In genomic region chrX:40146471-40147398, GRCh38 we compare ENCODE assay signal across 8 cellular contexts. TPM values are rescaled to one million over a fixed set of nuclear protein-coding genes. Genes with fewer than 3 reads are reported as not detected.
DNase-seq lines count a peak whose midpoint lies in the region; ATAC-seq and TF ChIP-seq lines count a peak whose summit lies in the region.

No MANE protein-coding gene starts in this region.

- intact Hi-C loops in activated CD8-positive, alpha-beta T cell treated with anti-CD3 and anti-CD28 coated beads for 36 hours (cut with micrococcal nuclease) = no loop called here

- H3K36me3 Mint-ChIP-seq in GM23338 (ENCODE audit: low read depth) (peaks cover 15% of the 10 kb centered on the region; the same call in 1 of the 3 replicates), osteocyte (ENCODE audit: unreplicated experiment) (peaks cover 6% of the 10 kb centered on the region)
- no peaks in the 10 kb centered on the region for H3K36me3 Mint-ChIP-seq in activated CD8-positive, alpha-beta T cell treated with anti-CD3 and anti-CD28 coated beads for 36 hours (ENCODE audit: low read depth)

- H3K4me3 ChIP-seq in AG04450 (ENCODE audit: low read depth, low read length) (peak overlapping the region; percentile 55), GM23338 (peak overlapping the region; percentile 58)

- no peaks in the 10 kb centered on the region; the same call in 1 of the 2 replicates for H3K9me3 ChIP-seq in AG04450 (ENCODE audit: control insufficient read depth, insufficient read depth, low read length)

- no peaks in the 10 kb centered on the region for H3K36me3 ChIP-seq in GM23338 (ENCODE audit: insufficient read depth)

- H3K27me3 Mint-ChIP-seq in GM23338 (ENCODE audit: insufficient read depth, low read depth, poor library complexity) (peaks cover 59% of the 10 kb centered on the region), osteocyte (ENCODE audit: unreplicated experiment) (no peaks in the 10 kb centered on the region)
- H3K27me3 Mint-ChIP-seq in activated CD8-positive, alpha-beta T cell treated with anti-CD3 and anti-CD28 coated beads for 36 hours = no peaks in the 10 kb centered on the region

- no peak overlapping the region for H2AFZ ChIP-seq in GM23338

- H3F3A ChIP-seq in GM23338 (replicated peaks; ENCODE audit: low read depth) = no peaks in the 10 kb centered on the region

- peaks cover 34% of the 10 kb centered on the region for H3K4me1 ChIP-seq in GM23338 (ENCODE audit: insufficient read depth)

- POLR2A ChIA-PET in AG04450 (lab: Yijun Ruan, JAX) = interaction anchor here (0.8 kb wide), 1 partner anchor 36 kb away, joined by 3 read pairs; no protein-coding TSS in a partner anchor
- POLR2A ChIA-PET in activated CD8-positive, alpha-beta T cell treated with anti-CD3 and anti-CD28 coated beads for 36 hours (lab: Charles Lee) = no interaction called here

- H3K4me3 Mint-ChIP-seq in GM23338 (peak overlapping the region; percentile 60), osteocyte (ENCODE audit: unreplicated experiment) (peak overlapping the region; percentile 64)
- H3K4me3 Mint-ChIP-seq in activated CD8-positive, alpha-beta T cell treated with anti-CD3 and anti-CD28 coated beads for 36 hours = peak overlapping the region; percentile 55

- DNase-seq in AG04450 (ENCODE audit: low read depth, low spot score) (no peak), GM23338 (ENCODE audit: low spot score) (peak; percentile 62), glomerular visceral epithelial cell (ENCODE audit: extremely low spot score) (peak; percentile 50), osteocyte (ENCODE audit: extremely low spot score, unreplicated experiment) (no peak)
- peak; percentile 44 for DNase-seq in activated CD8-positive, alpha-beta T cell treated with anti-CD3 and anti-CD28 coated beads for 36 hours

- peak overlapping the region; percentile 82 for H3K4me2 ChIP-seq in GM23338

- CTCF ChIA-PET in AG04450 (lab: Charles Lee) = no interaction called here
- CTCF ChIA-PET in activated CD8-positive, alpha-beta T cell treated with anti-CD3 and anti-CD28 coated beads for 36 hours (lab: Charles Lee) = interaction anchor here (1.3 kb wide), 1 partner anchor 136 kb away, joined by 3 read pairs; no protein-coding TSS in a partner anchor

- H3K27ac ChIP-seq in AG04450 (ENCODE audit: low read depth, low read length) (no peak overlapping the region), GM23338 (ENCODE audit: low read depth) (no peak overlapping the region)

- ATAC-seq in GM23338 = peak; percentile 20
- peak; percentile 68 for ATAC-seq in activated CD8-positive, alpha-beta T cell treated with anti-CD3 and anti-CD28 coated beads for 36 hours
- ATAC-seq in GM19023 (IDR thresholded peaks at IDR 0.05; ENCODE audit: unreplicated experiment) = no peak
- no peak for ATAC-seq in GM21619 (IDR thresholded peaks at IDR 0.05; ENCODE audit: unreplicated experiment)
- ATAC-seq in HG03097 (IDR thresholded peaks at IDR 0.05; ENCODE audit: low FRiP score, unreplicated experiment) = no peak

- peaks cover 57% of the 10 kb centered on the region for H3K4me1 Mint-ChIP-seq in GM23338
- H3K4me1 Mint-ChIP-seq in activated CD8-positive, alpha-beta T cell treated with anti-CD3 and anti-CD28 coated beads for 36 hours (ENCODE audit: low read depth) = peaks cover 16% of the 10 kb centered on the region
- peaks cover 69% of the 10 kb centered on the region for H3K4me1 Mint-ChIP-seq in osteocyte (ENCODE audit: unreplicated experiment)

- H3K27ac Mint-ChIP-seq in GM23338 (no peak overlapping the region), osteocyte (ENCODE audit: unreplicated experiment) (peak overlapping the region; percentile 34)
- no peak overlapping the region for H3K27ac Mint-ChIP-seq in activated CD8-positive, alpha-beta T cell treated with anti-CD3 and anti-CD28 coated beads for 36 hours

- no peaks in the 10 kb centered on the region for H3K9me2 ChIP-seq in GM23338 (ENCODE audit: insufficient read depth)

- TF ChIP-seq CTCF in AG04450 (IDR thresholded peaks at IDR 0.05; ENCODE audit: low read depth, low read length) (no peak), GM23338 (conservative IDR thresholded peaks at IDR 0.05; ENCODE audit: low read depth in 2 of 2) (no peak), osteocyte (IDR thresholded peaks at IDR 0.05) (no peak)
- TF ChIP-seq CTCF in activated CD8-positive, alpha-beta T cell treated with anti-CD3 and anti-CD28 coated beads for 36 hours (IDR thresholded peaks at IDR 0.05) = no peak

- H3K79me2 ChIP-seq in GM23338 (replicated peaks; ENCODE audit: insufficient read depth) = peaks cover 5% of the 10 kb centered on the region

- no peaks in the 10 kb centered on the region for H4K20me1 ChIP-seq in GM23338 (replicated peaks; ENCODE audit: insufficient read depth)

- H3K27me3 ChIP-seq in AG04450 (ENCODE audit: control insufficient read depth, insufficient read depth, low read length) (no peaks in the 10 kb centered on the region), GM23338 (ENCODE audit: insufficient read depth) (peaks cover 72% of the 10 kb centered on the region)

- no peaks in the 10 kb centered on the region for H3K9me3 Mint-ChIP-seq in GM23338
- no peaks in the 10 kb centered on the region for H3K9me3 Mint-ChIP-seq in activated CD8-positive, alpha-beta T cell treated with anti-CD3 and anti-CD28 coated beads for 36 hours
- no peaks in the 10 kb centered on the region for H3K9me3 Mint-ChIP-seq in osteocyte (ENCODE audit: unreplicated experiment)

TF ChIP-seq in GM23338, 12 proteins besides CTCF, POLR2A, EP300 and RAD21:
- TF ChIP-seq EZH2phosphoT487 (IDR thresholded peaks at IDR 0.05; ENCODE audit: unreplicated experiment) (no peak), NANOG (IDR thresholded peaks at IDR 0.05; ENCODE audit: borderline replicate concordance) (no peak), ZNF462 (CRISPR knock-in tag; IDR thresholded peaks at IDR 0.05) (no peak), POLR2AphosphoS5 (IDR thresholded peaks at IDR 0.05; ENCODE audit: low read depth) (no peak), EZH2 (IDR thresholded peaks at IDR 0.05; ENCODE audit: low read depth, unreplicated experiment) (peak; percentile 54)
TF ChIP-seq in GM23338: peak in this region for 1.

RNA-seq across cellular contexts. Expression of gene BCOR, which starts 49.0 kb away (rescaled TPM):
- polyA plus RNA-seq in AG04450 (2011; rRNA removed) = 5.4 and 8.6 TPM in 2 replicates
- polyA minus RNA-seq in AG04450 (2011; rRNA and poly(A)+ RNA removed) = 13.0 and 16.9 TPM in 2 replicates
- 60.8 TPM in 2 replicates for total RNA-seq in GM23338 (2014; rRNA removed; shearing (Covaris generic))
- polyA plus RNA-seq in GM23338 (2016; fragmentation: Nextera tagmentation; extraction: Ambion mirVana) = 25.5 and 25.8 TPM in 2 replicates
- 10 to 100 TPM; 38.3 to 39.6 TPM for total RNA-seq in activated CD8-positive, alpha-beta T cell treated with anti-CD3 and anti-CD28 coated beads for 36 hours
- total RNA-seq in osteocyte = 24.1 and 24.8 TPM in 2 replicates

Comparison
In these comparisons a context has a peak if more than half of its experiments do, and no peak if none do; other contexts are left out.
1. DNase-seq: peak in GM23338 (single experiment), activated CD8-positive, alpha-beta T cell treated with anti-CD3 and anti-CD28 coated beads for 36 hours (single experiment) and glomerular visceral epithelial cell (single experiment); none in AG04450 (single experiment) and osteocyte (single experiment).
2. ATAC-seq: peak in GM23338 (single experiment) and activated CD8-positive, alpha-beta T cell treated with anti-CD3 and anti-CD28 coated beads for 36 hours (single experiment); none in GM19023 (single experiment), GM21619 (single experiment) and HG03097 (single experiment).
3. Peak in every context shown above with its lines, with median percentiles within 50 percentile points of each other: H3K4me3 Mint-ChIP-seq.